In genomic region chr9:74946686-74947085, GRCh38 we compare ENCODE assay signal across 27 cellular contexts. TPM values are rescaled to one million over a fixed set of nuclear protein-coding genes. Genes with fewer than 3 reads are reported as not detected.
"Had no signal": no experiment of that assay in that cellular context is flagged by ENCODE, and none has a peak within 500 bp of the region (broad histone marks: within the 10 kb centered on the region; RNA-seq: fewer than 3 reads in every experiment).

No MANE protein-coding gene starts in this region.

- ATAC-seq: activated CD8-positive, alpha-beta T cell treated with anti-CD3 and anti-CD28 coated beads, Interleukin-2, amount 10 ng/mL, durations not matched to agents 7 days and 5 days; activated naive CD4-positive, alpha-beta T cell treated with anti-CD3 and anti-CD28 coated beads, Interleukin-2, amount 50 U/mL, for 72 hours; activated T-cell treated with anti-CD3 and anti-CD28 coated beads, Interleukin-2, amount 50 U/mL, for 4 hours; Panc1 had no signal

- H3K27ac ChIP-seq: SJSA1 had no signal

- H3K4me1 ChIP-seq: SJSA1 had no signal

- H3K9ac ChIP-seq: SK-N-SH had no signal

- H3K36me3 ChIP-seq: SJSA1 had no signal

- H3K4me2 ChIP-seq: SK-N-SH had no signal

- H3K27me3 ChIP-seq: SJSA1 had no signal

- H3K9me3 ChIP-seq: SJSA1, SK-N-SH had no signal

- DNase-seq: activated CD4-positive, alpha-beta T cell treated with anti-CD3 and anti-CD28 coated beads, Interleukin-2, amount 10 ng/mL, durations not matched to agents 7 days and 5 days; activated CD4-positive, alpha-beta T cell treated with anti-CD3 and anti-CD28 coated beads, Interleukin-2, amount 50 U/mL, for 48 hours; activated CD8-positive, alpha-beta memory T cell treated with anti-CD3 and anti-CD28 coated beads, Interleukin-2, amount 50 U/mL, for 4 hours; activated CD8-positive, alpha-beta T cell treated with anti-CD3 and anti-CD28 coated beads, Interleukin-2, amount 10 ng/mL, durations not matched to agents 7 days and 5 days; activated gamma-delta T cell treated with Interleukin-2 at 50 U/mL for 16 hours; activated naive CD4-positive, alpha-beta T cell treated with anti-CD3 and anti-CD28 coated beads for 36 hours; activated T-cell treated with anti-CD3 and anti-CD28 coated beads for 4 hours; activated T-cell treated with anti-CD3 and anti-CD28 coated beads, Interleukin-2, amount 50 U/mL, for 4 hours; anterior cingulate cortex; caudate nucleus; cerebellar nuclear complex; Karpas-422; MV-4-11; NCI-H1092; NCI-H1436 treated with DMSO at 0.1 percent for 48 hours; NCI-H1694 treated with DMSO at 0.1 percent for 48 hours; NCI-H2029 treated with DMSO at 0.1 percent for 48 hours; NCI-H2107; NCI-H2171; NCI-H510A; NCI-H526; NCI-H748 treated with DMSO at 0.1 percent for 48 hours; SHP77 treated with DMSO at 0.1 percent for 48 hours; SK-N-SH had no signal

- H3K9me2 ChIP-seq: SK-N-SH had no signal

- H3K4me3 ChIP-seq: SJSA1 had no signal

RNA-seq across cellular contexts. Expression of gene TRPM6, which starts 59.0 kb away (rescaled TPM):
- total RNA-seq: activated CD4-positive, alpha-beta T cell treated with anti-CD3 and anti-CD28 coated beads, Interleukin-2, amount 10 ng/mL, durations not matched to agents 7 days and 5 days; activated CD8-positive, alpha-beta T cell treated with anti-CD3 and anti-CD28 coated beads, Interleukin-2, amount 10 ng/mL, durations not matched to agents 7 days and 5 days; activated naive CD4-positive, alpha-beta T cell treated with anti-CD3 and anti-CD28 coated beads for 36 hours; SJSA1 had no signal
